ENCODE assay signal across 8 cellular contexts in the genomic region with DNA sequence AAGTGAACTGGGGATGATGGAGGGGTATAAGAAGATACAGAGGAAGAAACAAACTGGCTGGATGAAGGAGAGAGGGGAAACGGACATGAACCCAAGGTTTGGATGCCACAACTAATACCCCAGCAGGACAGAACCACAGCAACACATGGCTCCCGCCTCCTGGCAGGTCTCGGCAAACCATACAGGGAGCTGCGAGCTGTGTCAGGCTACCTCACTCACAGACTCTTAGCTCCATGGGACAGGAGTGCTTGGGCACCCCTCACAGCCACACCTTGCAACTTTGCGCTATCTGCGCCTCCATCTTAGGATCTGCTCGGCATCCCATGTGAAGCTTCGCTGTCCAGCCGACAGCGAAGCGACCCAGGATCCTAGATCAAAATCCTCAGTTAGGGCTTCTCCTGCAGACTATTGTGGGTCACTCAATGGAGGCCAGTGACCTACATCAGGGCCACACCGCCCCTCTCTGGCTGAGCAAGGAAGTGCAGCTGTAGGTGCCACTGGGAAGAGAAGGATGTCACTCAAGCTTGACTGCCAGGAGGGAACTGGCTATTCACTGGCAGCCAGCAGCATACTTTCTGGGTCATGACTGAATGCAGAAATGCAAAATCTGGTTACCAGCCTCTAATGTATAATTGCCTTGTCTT.
DNase-seq lines count a peak whose midpoint lies in the region; ATAC-seq and TF ChIP-seq lines count a peak whose summit lies in the region.

No MANE protein-coding gene starts in this region.

- H4K20me1 ChIP-seq in neural cell (ENCODE audit: insufficient read depth) = no peaks in the 10 kb centered on the region

- peak; percentile 69 for ATAC-seq in GM19351 (IDR thresholded peaks at IDR 0.05; ENCODE audit: unreplicated experiment)
- no peak for ATAC-seq in HG03045 (IDR thresholded peaks at IDR 0.05; ENCODE audit: unreplicated experiment)

- TF ChIP-seq CTCF in CD14-positive monocyte (IDR thresholded peaks at IDR 0.05) = peak; percentile 85
- TF ChIP-seq CTCF in fibroblast of the aortic adventitia (IDR thresholded peaks at IDR 0.05; ENCODE audit: insufficient read depth, low read length) = peak; percentile 64
- peak; percentile 74 for TF ChIP-seq CTCF in neural cell (IDR thresholded peaks at IDR 0.05; ENCODE audit: poor library complexity, severe bottlenecking)

- H3K27me3 Mint-ChIP-seq in CD14-positive monocyte (ENCODE audit: low read depth in 3 of 3) = peaks cover 2 to 5% (median 3%) of the 10 kb centered on the region in 3 donors
- no peaks in the 10 kb centered on the region for H3K27me3 Mint-ChIP-seq in activated CD4-positive, alpha-beta memory T cell treated with anti-CD3 and anti-CD28 coated beads, Interleukin-2, amount 10 ng/mL, durations not matched to agents 7 days and 5 days

- H3K36me3 Mint-ChIP-seq in CD14-positive monocyte = no peaks in the 10 kb centered on the region
- H3K36me3 Mint-ChIP-seq in activated CD4-positive, alpha-beta memory T cell treated with anti-CD3 and anti-CD28 coated beads, Interleukin-2, amount 10 ng/mL, durations not matched to agents 7 days and 5 days (ENCODE audit: low read depth) = no peaks in the 10 kb centered on the region

- no peaks in the 10 kb centered on the region for H3K9me3 Mint-ChIP-seq in CD14-positive monocyte
- no peaks in the 10 kb centered on the region for H3K9me3 Mint-ChIP-seq in activated CD4-positive, alpha-beta memory T cell treated with anti-CD3 and anti-CD28 coated beads, Interleukin-2, amount 10 ng/mL, durations not matched to agents 7 days and 5 days

- no peak overlapping the region for H2AFZ ChIP-seq in neural cell (ENCODE audit: low read depth, low read length)

- H3K4me3 ChIP-seq in fibroblast of the aortic adventitia (ENCODE audit: low read depth, low read length) (no peak overlapping the region), neural cell (ENCODE audit: low read length) (no peak overlapping the region)

- no peaks in the 10 kb centered on the region for H3F3A ChIP-seq in neural cell (ENCODE audit: insufficient read depth, low read length, poor library complexity, severe bottlenecking)

- no peaks in the 10 kb centered on the region for H3K4me1 Mint-ChIP-seq in CD14-positive monocyte
- H3K4me1 Mint-ChIP-seq in activated CD4-positive, alpha-beta memory T cell treated with anti-CD3 and anti-CD28 coated beads, Interleukin-2, amount 10 ng/mL, durations not matched to agents 7 days and 5 days = no peaks in the 10 kb centered on the region

- no peaks in the 10 kb centered on the region for H3K9me3 ChIP-seq in neural cell (ENCODE audit: low read length)

- H3K4me3 Mint-ChIP-seq in CD14-positive monocyte = no peak overlapping the region
- H3K4me3 Mint-ChIP-seq in activated CD4-positive, alpha-beta memory T cell treated with anti-CD3 and anti-CD28 coated beads, Interleukin-2, amount 10 ng/mL, durations not matched to agents 7 days and 5 days = no peak overlapping the region

- no peak overlapping the region for H3K9ac ChIP-seq in neural cell (ENCODE audit: low read length)

- no peaks in the 10 kb centered on the region for H3K79me2 ChIP-seq in neural cell (replicated peaks; ENCODE audit: insufficient read depth, low read length)

- CTCF ChIA-PET in activated CD4-positive, alpha-beta memory T cell treated with anti-CD3 and anti-CD28 coated beads, Interleukin-2, amount 10 ng/mL, durations not matched to agents 7 days and 5 days (lab: Charles Lee) = interaction anchor here (1.0 to 1.5 kb wide), 3 partner anchors 9 to 378 kb away, joined by 3 to 13 read pairs (median 4); no protein-coding TSS in a partner anchor

- H3K36me3 ChIP-seq in neural cell (ENCODE audit: insufficient read depth, low read length) = no peaks in the 10 kb centered on the region

- H3K9me2 ChIP-seq in neural cell (ENCODE audit: insufficient read depth, low read length) = no peaks in the 10 kb centered on the region

- intact Hi-C loops in CD14-positive monocyte (cut with micrococcal nuclease) = loop anchor here (2.0 kb wide), 1 partner anchor 377 kb away; no protein-coding TSS in a partner anchor

- no peak overlapping the region for H3K27ac Mint-ChIP-seq in CD14-positive monocyte
- H3K27ac Mint-ChIP-seq in activated CD4-positive, alpha-beta memory T cell treated with anti-CD3 and anti-CD28 coated beads, Interleukin-2, amount 10 ng/mL, durations not matched to agents 7 days and 5 days = no peak overlapping the region

- peak; percentile 78 for TF ChIP-seq RAD21 in neural cell (conservative IDR thresholded peaks at IDR 0.05)

- POLR2A ChIA-PET in activated CD4-positive, alpha-beta memory T cell treated with anti-CD3 and anti-CD28 coated beads, Interleukin-2, amount 10 ng/mL, durations not matched to agents 7 days and 5 days (lab: Charles Lee) = no interaction called here

- no peak for TF ChIP-seq EP300 in neural cell (conservative IDR thresholded peaks at IDR 0.05; ENCODE audit: poor library complexity, severe bottlenecking)

- DNase-seq in CD14-positive monocyte (ENCODE audit: low spot score) = peak; percentile 73
- peak; percentile 57 for DNase-seq in NCI-H1694 treated with DMSO at 0.1 percent for 48 hours (lab: John Stamatoyannopoulos, UW)
- DNase-seq in activated CD4-positive, alpha-beta memory T cell treated with anti-CD3 and anti-CD28 coated beads, Interleukin-2, amount 10 ng/mL, durations not matched to agents 7 days and 5 days = peak; percentile 31
- peak; percentile 11 for DNase-seq in fibroblast of the aortic adventitia (ENCODE audit: low read depth)
- peak; percentile 80 for DNase-seq in ureter (ENCODE audit: low spot score)

- no peaks in the 10 kb centered on the region for H3K27me3 ChIP-seq in neural cell (ENCODE audit: insufficient read depth, low read depth, low read length)

- no peak overlapping the region for H3K27ac ChIP-seq in neural cell (ENCODE audit: low read length)

- no peak overlapping the region for H3K4me2 ChIP-seq in neural cell (ENCODE audit: low read length)

TF ChIP-seq in neural cell, 6 proteins besides CTCF, POLR2A, EP300 and RAD21:
- TF ChIP-seq MXI1 (conservative IDR thresholded peaks at IDR 0.05; ENCODE audit: poor library complexity, severe bottlenecking) (no peak), POLR2AphosphoS5 (IDR thresholded peaks at IDR 0.05) (no peak), SMC3 (conservative IDR thresholded peaks at IDR 0.05; ENCODE audit: poor library complexity) (peak; percentile 80)
- TF ChIP-seq, protein P1, sequence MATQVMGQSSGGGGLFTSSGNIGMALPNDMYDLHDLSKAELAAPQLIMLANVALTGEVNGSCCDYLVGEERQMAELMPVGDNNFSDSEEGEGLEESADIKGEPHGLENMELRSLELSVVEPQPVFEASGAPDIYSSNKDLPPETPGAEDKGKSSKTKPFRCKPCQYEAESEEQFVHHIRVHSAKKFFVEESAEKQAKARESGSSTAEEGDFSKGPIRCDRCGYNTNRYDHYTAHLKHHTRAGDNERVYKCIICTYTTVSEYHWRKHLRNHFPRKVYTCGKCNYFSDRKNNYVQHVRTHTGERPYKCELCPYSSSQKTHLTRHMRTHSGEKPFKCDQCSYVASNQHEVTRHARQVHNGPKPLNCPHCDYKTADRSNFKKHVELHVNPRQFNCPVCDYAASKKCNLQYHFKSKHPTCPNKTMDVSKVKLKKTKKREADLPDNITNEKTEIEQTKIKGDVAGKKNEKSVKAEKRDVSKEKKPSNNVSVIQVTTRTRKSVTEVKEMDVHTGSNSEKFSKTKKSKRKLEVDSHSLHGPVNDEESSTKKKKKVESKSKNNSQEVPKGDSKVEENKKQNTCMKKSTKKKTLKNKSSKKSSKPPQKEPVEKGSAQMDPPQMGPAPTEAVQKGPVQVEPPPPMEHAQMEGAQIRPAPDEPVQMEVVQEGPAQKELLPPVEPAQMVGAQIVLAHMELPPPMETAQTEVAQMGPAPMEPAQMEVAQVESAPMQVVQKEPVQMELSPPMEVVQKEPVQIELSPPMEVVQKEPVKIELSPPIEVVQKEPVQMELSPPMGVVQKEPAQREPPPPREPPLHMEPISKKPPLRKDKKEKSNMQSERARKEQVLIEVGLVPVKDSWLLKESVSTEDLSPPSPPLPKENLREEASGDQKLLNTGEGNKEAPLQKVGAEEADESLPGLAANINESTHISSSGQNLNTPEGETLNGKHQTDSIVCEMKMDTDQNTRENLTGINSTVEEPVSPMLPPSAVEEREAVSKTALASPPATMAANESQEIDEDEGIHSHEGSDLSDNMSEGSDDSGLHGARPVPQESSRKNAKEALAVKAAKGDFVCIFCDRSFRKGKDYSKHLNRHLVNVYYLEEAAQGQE (IDR thresholded peaks at IDR 0.05; ENCODE audit: borderline replicate concordance) = no peak
TF ChIP-seq in neural cell: peak in this region for 1.

Comparison
In these comparisons a context has a peak if more than half of its experiments do, and no peak if none do; other contexts are left out.
1. DNase-seq: peak in every context shown above with its lines; median percentile 80 in ureter; 73 in CD14-positive monocyte; 57 in NCI-H1694 treated with DMSO at 0.1 percent for 48 hours; 31 in activated CD4-positive, alpha-beta memory T cell treated with anti-CD3 and anti-CD28 coated beads, Interleukin-2, amount 10 ng/mL, durations not matched to agents 7 days and 5 days; 11 in fibroblast of the aortic adventitia.